In the genomic region with DNA sequence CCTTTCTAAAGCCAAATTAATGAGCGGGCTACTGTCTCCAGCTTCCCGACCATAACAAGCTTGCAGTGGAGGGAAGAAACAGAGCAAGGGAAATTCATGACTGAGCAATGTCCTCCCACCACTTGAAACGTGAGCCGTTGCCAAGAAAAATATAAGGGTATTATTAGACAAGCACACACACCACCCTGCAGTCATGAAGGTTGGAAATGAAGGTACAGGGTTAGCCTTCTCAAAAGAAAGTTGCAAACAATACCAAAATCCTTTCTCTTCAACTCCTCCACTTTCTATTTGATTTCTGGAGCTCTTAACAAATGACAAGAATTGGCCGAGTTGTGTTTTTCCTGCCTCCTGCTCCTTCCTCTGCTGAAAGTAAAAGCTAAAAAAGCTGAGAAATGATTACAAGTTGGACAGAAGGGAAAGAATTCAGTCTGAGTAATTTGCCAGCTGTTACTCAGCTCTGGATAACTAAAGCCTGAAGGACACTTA, we compare ENCODE assay signal across 9 cellular contexts.
DNase-seq lines count a peak whose midpoint lies in the region; ATAC-seq and TF ChIP-seq lines count a peak whose summit lies in the region.
"Had no signal": no experiment of that assay in that cellular context is flagged by ENCODE, and none has a peak within 500 bp of the region (broad histone marks: within the 10 kb centered on the region; RNA-seq: fewer than 3 reads in every experiment).

No MANE protein-coding gene starts in this region.

- peaks cover 0 to 3% (median 0%) of the 10 kb centered on the region in 7 donors for H3K9me3 Mint-ChIP-seq in CD14-positive monocyte

- no peaks in the 10 kb centered on the region for H3K9me3 ChIP-seq in psoas muscle

- H3K4me3 ChIP-seq in psoas muscle: peak overlapping the region; percentile 20

- H3K36me3 Mint-ChIP-seq in CD14-positive monocyte: no peaks in the 10 kb centered on the region

- ATAC-seq in psoas muscle (peak in 3 of 4 donors; percentile 33 to 49 (median 40)), HG03469 (IDR thresholded peaks at IDR 0.05; ENCODE audit: unreplicated experiment) (no peak)

- 3 to 4% (median 3%) methylated on average over 5 of the region's 5 CpGs for WGBS in psoas muscle, 3 donors

- TF ChIP-seq CTCF in psoas muscle (IDR thresholded peaks at IDR 0.05) (no peak), CD14-positive monocyte (IDR thresholded peaks at IDR 0.05) (no peak)

- H3K4me1 Mint-ChIP-seq in CD14-positive monocyte: peaks cover 21% of the 10 kb centered on the region

- H3K4me3 Mint-ChIP-seq in CD14-positive monocyte: no peak overlapping the region

- H3K27me3 ChIP-seq in psoas muscle (ENCODE audit: insufficient read depth in 3 of 3, low read length in 2 of 3): no peaks in the 10 kb centered on the region

- no peaks in the 10 kb centered on the region for H3K4me1 ChIP-seq in psoas muscle

- H3K27ac Mint-ChIP-seq in CD14-positive monocyte: no peak overlapping the region

- DNase-seq in EH (ENCODE audit: low read depth) (peak; percentile 70), NCI-H748 (lab: John Stamatoyannopoulos, UW; ENCODE audit: unreplicated experiment) (peak; percentile 89), fibroblast of gingiva (ENCODE audit: low read depth) (peak; percentile 43), psoas muscle (no peak), CD14-positive monocyte (ENCODE audit: low spot score) (no peak), cerebellar nuclear complex (lab: John Stamatoyannopoulos, UW) (no peak)
- DNase-seq in activated CD8-positive, alpha-beta memory T cell treated with anti-CD3 and anti-CD28 coated beads for 24 hours: no peak
- DNase-seq: activated CD8-positive, alpha-beta memory T cell treated with anti-CD3 and anti-CD28 coated beads, Interleukin-2, amount 50 U/mL, for 48 hours had no signal

- H3K36me3 ChIP-seq in psoas muscle (ENCODE audit: insufficient read depth in 1 of 2, low read depth in 1 of 2): no peaks in the 10 kb centered on the region

- H3K27ac ChIP-seq in psoas muscle: no peak overlapping the region

- intact Hi-C loops in psoas muscle (cut with DNase I): no loop called here
- intact Hi-C loops in CD14-positive monocyte (cut with micrococcal nuclease): no loop called here

- H3K27me3 Mint-ChIP-seq in CD14-positive monocyte (ENCODE audit: low read depth in 3 of 3): peaks cover 1 to 2% (median 2%) of the 10 kb centered on the region in 3 donors

Comparison
In these comparisons a context has a peak if more than half of its experiments do, and no peak if none do; other contexts are left out.
1. DNase-seq: peak in EH (single experiment), NCI-H748 (single experiment) and fibroblast of gingiva (single experiment); none in psoas muscle (0 of 2), activated CD8-positive, alpha-beta memory T cell treated with anti-CD3 and anti-CD28 coated beads for 24 hours (single experiment), CD14-positive monocyte (single experiment) and cerebellar nuclear complex (0 of 2).